16 cellular contexts compared by ENCODE assay signal in the genomic region with DNA sequence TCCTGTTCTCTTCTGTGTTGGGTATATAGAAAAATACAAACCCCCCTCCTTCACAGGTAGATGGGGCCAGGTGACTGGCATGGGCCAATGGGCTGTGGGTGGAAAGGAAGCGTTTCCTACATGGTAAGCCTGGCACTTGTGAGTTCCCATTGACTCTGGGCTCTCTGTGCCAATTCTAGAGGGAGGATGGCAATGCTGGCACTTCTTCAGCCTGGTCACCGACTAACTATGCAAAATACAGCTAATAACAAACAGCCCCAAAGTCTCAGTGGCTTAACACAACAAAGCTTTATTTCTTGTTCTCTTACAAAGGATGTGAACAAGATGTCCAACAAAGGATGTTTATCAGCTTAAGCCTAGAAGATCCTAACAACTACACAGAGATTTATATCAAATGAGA.
DNase-seq lines count a peak whose midpoint lies in the region; ATAC-seq and TF ChIP-seq lines count a peak whose summit lies in the region.
"Had no signal": no experiment of that assay in that cellular context is flagged by ENCODE, and none has a peak within 500 bp of the region (broad histone marks: within the 10 kb centered on the region; RNA-seq: fewer than 3 reads in every experiment).

No MANE protein-coding gene starts in this region.

- peak; percentile 3 for ATAC-seq in sciatic nerve
- no peak for ATAC-seq in GM19467 (IDR thresholded peaks at IDR 0.05; ENCODE audit: unreplicated experiment)
- no peak for ATAC-seq in HG03175 (IDR thresholded peaks at IDR 0.05; ENCODE audit: unreplicated experiment)
- ATAC-seq: GM12878 had no signal

- TF ChIP-seq CTCF in AG10803 (conservative IDR thresholded peaks at IDR 0.05; ENCODE audit: low read length) (no peak), RWPE1 (conservative IDR thresholded peaks at IDR 0.05; ENCODE audit: low read depth) (no peak)

- no peak overlapping the region for H3K4me3 ChIP-seq in AG10803 (ENCODE audit: low read length)
- H3K4me3 ChIP-seq: BLaER1, GM12878, pancreas had no signal

- DNase-seq in AG10803 (ENCODE audit: low read depth) (peak; percentile 75), RWPE1 (ENCODE audit: low spot score) (no peak), fibroblast of peridontal ligament (ENCODE audit: extremely low read depth) (peak; percentile 54), sciatic nerve (ENCODE audit: low spot score) (no peak), iPS-NIHi7 (ENCODE audit: extremely low spot score) (no peak), amniotic stem cell (lab: John Stamatoyannopoulos, UW) (no peak)
- DNase-seq: activated effector memory CD4-positive, alpha-beta T cell treated with Interleukin-2 at 50 U/mL for 16 hours; DND-41; mesendoderm; NCI-H524 treated with DMSO at 0.1 percent for 48 hours; T-helper 2 cell had no signal

- CTCF ChIA-PET in RWPE1 (lab: Yijun Ruan, JAX): no interaction called here

- POLR2A ChIA-PET in RWPE1 (lab: Yijun Ruan, JAX; ENCODE audit: low non-redundant PET): no interaction called here

- intact Hi-C loops in sciatic nerve (cut with DNase I): no loop called here

- H3K27ac ChIP-seq in RWPE1: peak overlapping the region; percentile 61
- H3K27ac ChIP-seq: BLaER1, pancreas had no signal

Comparison
In these comparisons a context has a peak if more than half of its experiments do, and no peak if none do; other contexts are left out.
1. DNase-seq: peak in AG10803 (single experiment) and fibroblast of peridontal ligament (single experiment); none in RWPE1 (single experiment), sciatic nerve (single experiment), iPS-NIHi7 (single experiment) and amniotic stem cell (single experiment).